1 cellular context compared by ENCODE assay signal in genomic region chr12:111584959-111585358, GRCh38.
TF ChIP-seq lines count a peak whose summit lies in the region.

No MANE protein-coding gene starts in this region.

TF ChIP-seq in HepG2, 621 proteins besides CTCF, POLR2A, EP300 and RAD21:
- TF ChIP-seq NFE2L1 (CRISPR knock-in tag; IDR thresholded peaks at IDR 0.05; ENCODE audit: borderline replicate concordance) (no peak), ZNF460 (CRISPR knock-in tag; IDR thresholded peaks at IDR 0.05; ENCODE audit: borderline replicate concordance) (peak; percentile 35; the same call in 1 of the 2 replicates), FOXK1 (CRISPR knock-in tag; IDR thresholded peaks at IDR 0.05; ENCODE audit: borderline replicate concordance, low read depth) (no peak), ZMYM3 (CRISPR knock-in tag; IDR thresholded peaks at IDR 0.05) (no peak), ZNF235 (CRISPR knock-in tag; IDR thresholded peaks at IDR 0.05; ENCODE audit: borderline replicate concordance) (no peak), ZNF496 (CRISPR knock-in tag; IDR thresholded peaks at IDR 0.05; ENCODE audit: insufficient replicate concordance) (no peak), GATAD1 (CRISPR knock-in tag; IDR thresholded peaks at IDR 0.05) (no peak)
